8 cellular contexts compared by ENCODE assay signal in the genomic region with DNA sequence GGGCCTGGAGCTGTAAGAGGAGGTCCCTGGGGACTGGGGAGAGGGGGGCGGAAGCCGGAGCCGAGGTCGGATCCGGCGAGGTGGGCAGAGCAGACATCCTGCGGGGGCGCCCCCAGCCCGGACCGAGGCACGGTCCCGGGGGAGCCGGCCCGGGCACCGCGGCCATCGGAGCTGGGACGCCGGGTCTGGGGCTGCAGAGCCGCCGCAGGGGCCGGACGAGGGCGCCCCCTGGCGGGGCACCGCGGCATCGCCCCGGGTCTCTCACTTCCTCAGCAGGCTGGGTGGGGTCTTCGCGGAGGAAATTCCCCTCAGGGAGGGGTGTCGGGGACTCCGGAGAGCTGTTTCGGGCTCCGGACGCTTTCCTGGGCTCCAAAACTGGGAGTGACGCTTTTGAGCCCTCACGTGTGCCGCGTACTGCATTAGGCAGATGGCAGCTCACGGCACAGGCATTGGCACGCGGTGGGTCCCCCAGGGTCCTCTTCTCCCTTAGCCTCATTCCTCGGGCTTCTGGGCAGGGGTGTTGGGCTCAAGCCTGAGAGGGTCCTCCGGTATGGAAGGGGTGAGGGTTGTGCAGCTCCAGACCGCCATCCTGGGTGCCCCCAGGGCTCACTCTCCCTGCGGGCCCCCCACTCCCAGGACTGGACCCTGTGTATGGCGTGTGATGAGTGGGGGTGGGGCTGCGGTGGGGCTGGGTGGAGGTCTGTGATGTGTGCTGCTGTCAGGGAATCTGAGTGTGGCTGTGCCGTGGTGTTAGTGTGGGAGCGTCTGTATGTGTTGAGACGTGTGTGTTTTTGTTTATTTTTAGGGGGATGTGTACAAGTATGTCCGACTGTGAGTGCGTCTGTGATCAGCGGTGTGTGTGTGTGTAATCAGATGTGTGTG. TPM values are rescaled to one million over a fixed set of nuclear protein-coding genes. Genes with fewer than 3 reads are reported as not detected.
DNase-seq lines count a peak whose midpoint lies in the region; ATAC-seq lines count a peak whose summit lies in the region.

No MANE protein-coding gene starts in this region.

- peak overlapping the region; percentile 45 for H3K4me3 ChIP-seq in skeletal muscle cell (ENCODE audit: low read depth, low read length)

- peak; percentile 38 for DNase-seq in NCI-H510A treated with DMSO at 0.1 percent for 48 hours (lab: John Stamatoyannopoulos, UW)
- no peak for DNase-seq in NCI-H510A (lab: John Stamatoyannopoulos, UW)
- DNase-seq in NCI-H82 treated with DMSO at 0.1 percent for 48 hours (lab: John Stamatoyannopoulos, UW; ENCODE audit: unreplicated experiment), result peak; percentile 12
- peak; percentile 54 for DNase-seq in activated naive CD8-positive, alpha-beta T cell treated with anti-CD3 and anti-CD28 coated beads for 36 hours
- peak in 31 of 51 donors; percentile 2 to 68 (median 17) for DNase-seq in hypothalamus (lab: John Stamatoyannopoulos, UW)
- no peak for DNase-seq in skeletal muscle cell (ENCODE audit: low read depth)
- DNase-seq in GOT3 (lab: John Stamatoyannopoulos, UW), result no peak

- no peak for ATAC-seq in GM18907 (IDR thresholded peaks at IDR 0.05; ENCODE audit: unreplicated experiment)

- no peak overlapping the region for H3K27ac Mint-ChIP-seq in activated naive CD8-positive, alpha-beta T cell treated with anti-CD3 and anti-CD28 coated beads for 36 hours

- H3K27me3 Mint-ChIP-seq in activated naive CD8-positive, alpha-beta T cell treated with anti-CD3 and anti-CD28 coated beads for 36 hours, result peaks cover 83% of the 10 kb centered on the region

- peaks cover 10% of the 10 kb centered on the region for H3K4me1 Mint-ChIP-seq in activated naive CD8-positive, alpha-beta T cell treated with anti-CD3 and anti-CD28 coated beads for 36 hours

- H3K9me3 Mint-ChIP-seq in activated naive CD8-positive, alpha-beta T cell treated with anti-CD3 and anti-CD28 coated beads for 36 hours, result no peaks in the 10 kb centered on the region

- H3K36me3 Mint-ChIP-seq in activated naive CD8-positive, alpha-beta T cell treated with anti-CD3 and anti-CD28 coated beads for 36 hours, result no peaks in the 10 kb centered on the region

- no peak overlapping the region for H3K4me3 Mint-ChIP-seq in activated naive CD8-positive, alpha-beta T cell treated with anti-CD3 and anti-CD28 coated beads for 36 hours

RNA-seq across cellular contexts. Expression of a gene that starts 29.6 kb away (rescaled TPM):
- total RNA-seq in activated naive CD8-positive, alpha-beta T cell treated with anti-CD3 and anti-CD28 coated beads for 36 hours, result not detected

Comparison
In these comparisons a context has a peak if more than half of its experiments do, and no peak if none do; other contexts are left out.
1. DNase-seq: peak in NCI-H510A treated with DMSO at 0.1 percent for 48 hours (single experiment), NCI-H82 treated with DMSO at 0.1 percent for 48 hours (single experiment), activated naive CD8-positive, alpha-beta T cell treated with anti-CD3 and anti-CD28 coated beads for 36 hours (single experiment) and hypothalamus (31 of 51); none in NCI-H510A (single experiment), skeletal muscle cell (single experiment) and GOT3 (single experiment).